ENCODE assay signal across 33 cellular contexts in genomic region chr3:159664011-159664410, GRCh38.
A peak's percentile ranks its signal among the peaks of the same experiment; 100 is the strongest.
DNase-seq lines count a peak whose midpoint lies in the region; ATAC-seq and TF ChIP-seq lines count a peak whose summit lies in the region.
"Had no signal": no experiment of that assay in that cellular context is flagged by ENCODE, and none has a peak within 500 bp of the region (broad histone marks: within the 10 kb centered on the region; RNA-seq: fewer than 3 reads in every experiment).

No MANE protein-coding gene starts in this region.

- no peak overlapping the region for H3K4me2 ChIP-seq in PC-3 (ENCODE audit: low read length)
- H3K4me2 ChIP-seq: smooth muscle cell had no signal

- ATAC-seq in PC-3 (0 out of 2 replicates have a peak, but pooled peaks have one; percentile 43), GM21367 (IDR thresholded peaks at IDR 0.05; ENCODE audit: unreplicated experiment) (no peak)
- ATAC-seq in stimulated activated naive CD8-positive, alpha-beta T cell treated with anti-CD3 and anti-CD28 coated beads, Interleukin-15, amount 100 ng/mL, for 72 hours = no peak
- ATAC-seq: activated CD4-positive, alpha-beta T cell treated with anti-CD3 and anti-CD28 coated beads for 36 hours; activated CD8-positive, alpha-beta T cell treated with anti-CD3 and anti-CD28 coated beads, Interleukin-2, amount 10 ng/mL, durations not matched to agents 7 days and 5 days had no signal

- H4K20me1 ChIP-seq in PC-3 (ENCODE audit: low read length) = no peaks in the 10 kb centered on the region

- H2AFZ ChIP-seq in PC-3 (ENCODE audit: low read length) = no peak overlapping the region

- no peak overlapping the region for H3K4me3 ChIP-seq in PC-3 (ENCODE audit: low read length)
- H3K4me3 ChIP-seq: ascending aorta, dorsolateral prefrontal cortex, HAP-1, lung, ovary, smooth muscle cell, tibial nerve had no signal

- H3K36me3 ChIP-seq in PC-3 (ENCODE audit: low read depth, low read length) = peaks cover 6% of the 10 kb centered on the region; the same call in 1 of the 2 replicates
- H3K36me3 ChIP-seq: ascending aorta, HAP-1, ovary, tibial nerve had no signal

- intact Hi-C loops in PC-3 (cut with micrococcal nuclease) = no loop called here

- peaks cover 15% of the 10 kb centered on the region for H3K9me3 ChIP-seq in PC-3 (ENCODE audit: low read length)
- H3K9me3 ChIP-seq: ascending aorta, HAP-1, ovary had no signal

- no peak overlapping the region for H3K4me3 Mint-ChIP-seq in stimulated activated naive CD8-positive, alpha-beta T cell treated with anti-CD3 and anti-CD28 coated beads, Interleukin-15, amount 100 ng/mL, for 72 hours
- H3K4me3 Mint-ChIP-seq: activated CD4-positive, alpha-beta T cell treated with anti-CD3 and anti-CD28 coated beads for 36 hours; activated CD8-positive, alpha-beta T cell treated with anti-CD3 and anti-CD28 coated beads, Interleukin-2, amount 10 ng/mL, durations not matched to agents 7 days and 5 days; activated naive CD4-positive, alpha-beta T cell treated with anti-CD3 and anti-CD28 coated beads, Interleukin-2, amount 50 U/mL, for 24 hours; CD4-positive, alpha-beta memory T cell; central memory CD8-positive, alpha-beta T cell; IgD-negative memory B cell had no signal

- CTCF ChIA-PET in PC-3 (lab: Charles Lee) = interaction anchor here (0.6 to 0.7 kb wide), 2 partner anchors 62 to 547 kb away, joined by 4 to 10 read pairs; no protein-coding TSS in a partner anchor

- no peak for TF ChIP-seq CTCF in PC-3 (conservative IDR thresholded peaks at IDR 0.05; ENCODE audit: low read depth, low read length)

- H3K27me3 Mint-ChIP-seq in stimulated activated naive CD8-positive, alpha-beta T cell treated with anti-CD3 and anti-CD28 coated beads, Interleukin-15, amount 100 ng/mL, for 72 hours = no peaks in the 10 kb centered on the region
- H3K27me3 Mint-ChIP-seq: activated CD4-positive, alpha-beta T cell treated with anti-CD3 and anti-CD28 coated beads for 36 hours; activated naive CD4-positive, alpha-beta T cell treated with anti-CD3 and anti-CD28 coated beads, Interleukin-2, amount 50 U/mL, for 24 hours; CD4-positive, alpha-beta memory T cell; central memory CD8-positive, alpha-beta T cell; IgD-negative memory B cell had no signal

- no peak overlapping the region for H3K27ac Mint-ChIP-seq in stimulated activated naive CD8-positive, alpha-beta T cell treated with anti-CD3 and anti-CD28 coated beads, Interleukin-15, amount 100 ng/mL, for 72 hours
- H3K27ac Mint-ChIP-seq: activated CD4-positive, alpha-beta T cell treated with anti-CD3 and anti-CD28 coated beads for 36 hours; activated CD8-positive, alpha-beta T cell treated with anti-CD3 and anti-CD28 coated beads, Interleukin-2, amount 10 ng/mL, durations not matched to agents 7 days and 5 days; activated naive CD4-positive, alpha-beta T cell treated with anti-CD3 and anti-CD28 coated beads, Interleukin-2, amount 50 U/mL, for 24 hours; activated T-helper 2 cell treated with anti-CD3 and anti-CD28 coated beads, Interferon-gamma antibody, Interleukin-2, Interleukin-4, amounts not matched to agents 10 μg/mL and 5 μg/mL and 100 μg/mL, durations not matched to agents 14 hours and 24 hours and 36 hours; CD4-positive, alpha-beta memory T cell; IgD-negative memory B cell had no signal

- H3K9ac ChIP-seq in PC-3 (ENCODE audit: low read length) = no peak overlapping the region

- peak in 2 of 3 experiments; percentile 15 to 74 for DNase-seq in NCI-H1417 (lab: John Stamatoyannopoulos, UW)
- no peak for DNase-seq in NCI-H1417 treated with DMSO at 0.1 percent for 48 hours (lab: John Stamatoyannopoulos, UW)
- DNase-seq in COR-L47 (lab: John Stamatoyannopoulos, UW) = peak; percentile 56
- DNase-seq in PC-3 = peak; percentile 79
- DNase-seq in epidermal melanocyte (ENCODE audit: insufficient read length, low spot score) = peak; percentile 50
- no peak for DNase-seq in NCI-H446 (lab: John Stamatoyannopoulos, UW)
- no peak for DNase-seq in stimulated activated naive CD8-positive, alpha-beta T cell treated with anti-CD3 and anti-CD28 coated beads, Interleukin-15, amount 100 ng/mL, for 72 hours
- DNase-seq: 8988T; activated CD4-positive, alpha-beta T cell treated with anti-CD3 and anti-CD28 coated beads for 36 hours; activated CD8-positive, alpha-beta T cell treated with anti-CD3 and anti-CD28 coated beads, Interleukin-2, amount 10 ng/mL, durations not matched to agents 7 days and 5 days; AML-193; CD4-positive, alpha-beta memory T cell; DMS53; dorsolateral prefrontal cortex; kidney; NCI-H1092 treated with DMSO at 0.1 percent for 48 hours; NCI-H2107; NCI-H524; ovary; retina; RPMI8226; stimulated activated CD4-positive, alpha-beta T cell treated with anti-CD3 and anti-CD28 coated beads, Interleukin-2, amount 100 ng/mL, for 24 hours; T-helper 2 cell had no signal

- peaks cover 5% of the 10 kb centered on the region for H3F3A ChIP-seq in PC-3 (ENCODE audit: low read length, unreplicated experiment)

- peaks cover 9% of the 10 kb centered on the region for H3K4me1 ChIP-seq in PC-3 (ENCODE audit: insufficient read depth, low read length)
- H3K4me1 ChIP-seq: HAP-1, tibial nerve had no signal

- no peaks in the 10 kb centered on the region for H3K4me1 Mint-ChIP-seq in stimulated activated naive CD8-positive, alpha-beta T cell treated with anti-CD3 and anti-CD28 coated beads, Interleukin-15, amount 100 ng/mL, for 72 hours
- H3K4me1 Mint-ChIP-seq: activated CD4-positive, alpha-beta T cell treated with anti-CD3 and anti-CD28 coated beads for 36 hours; activated naive CD4-positive, alpha-beta T cell treated with anti-CD3 and anti-CD28 coated beads, Interleukin-2, amount 50 U/mL, for 24 hours; CD4-positive, alpha-beta memory T cell; central memory CD8-positive, alpha-beta T cell; IgD-negative memory B cell had no signal

- BruUV-seq in PC-3 (replicated peaks; lab: Mats Ljungman, UMichigan) = no TSS peak

- peaks cover 8 to 11% of the 10 kb centered on the region in 2 donors for H3K9me3 Mint-ChIP-seq in stimulated activated naive CD8-positive, alpha-beta T cell treated with anti-CD3 and anti-CD28 coated beads, Interleukin-15, amount 100 ng/mL, for 72 hours
- H3K9me3 Mint-ChIP-seq: activated T-helper 2 cell treated with anti-CD3 and anti-CD28 coated beads, Interferon-gamma antibody, Interleukin-2, Interleukin-4, amounts not matched to agents 10 μg/mL and 5 μg/mL and 100 μg/mL, durations not matched to agents 14 hours and 24 hours and 36 hours had no signal

- no peaks in the 10 kb centered on the region for H3K27me3 ChIP-seq in PC-3 (ENCODE audit: low read length)
- H3K27me3 ChIP-seq: ascending aorta, dorsolateral prefrontal cortex, ovary, tibial nerve had no signal

- no peaks in the 10 kb centered on the region for H3K79me2 ChIP-seq in PC-3 (ENCODE audit: low read length)

- no peak overlapping the region for H3K27ac ChIP-seq in PC-3 (ENCODE audit: low read length)
- H3K27ac ChIP-seq: ascending aorta, dorsolateral prefrontal cortex, ovary, tibial nerve had no signal

- no peaks in the 10 kb centered on the region for H3K9me2 ChIP-seq in PC-3 (replicated peaks; ENCODE audit: low read length)

- POLR2A ChIA-PET in PC-3 (lab: Charles Lee; ENCODE audit: unreplicated experiment) = no interaction called here

Comparison
In these comparisons a context has a peak if more than half of its experiments do, and no peak if none do; other contexts are left out.
1. DNase-seq: peak in NCI-H1417 (2 of 3), COR-L47 (single experiment), PC-3 (single experiment) and epidermal melanocyte (single experiment); none in NCI-H1417 treated with DMSO at 0.1 percent for 48 hours (single experiment), NCI-H446 (0 of 2) and stimulated activated naive CD8-positive, alpha-beta T cell treated with anti-CD3 and anti-CD28 coated beads, Interleukin-15, amount 100 ng/mL, for 72 hours (0 of 2).